In genomic region chr13:82749551-82749950, GRCh38 we compare ENCODE assay signal across 14 cellular contexts.
DNase-seq lines count a peak whose midpoint lies in the region; ATAC-seq and TF ChIP-seq lines count a peak whose summit lies in the region.
"Had no signal": no experiment of that assay in that cellular context is flagged by ENCODE, and none has a peak within 500 bp of the region (broad histone marks: within the 10 kb centered on the region; RNA-seq: fewer than 3 reads in every experiment).

No MANE protein-coding gene starts in this region.

- H3K4me3 ChIP-seq in PC-3 (ENCODE audit: low read length) = no peak overlapping the region
- H3K4me3 ChIP-seq: GM23338, K562 had no signal

- no peaks in the 10 kb centered on the region for H3K36me3 ChIP-seq in PC-3 (ENCODE audit: low read depth, low read length)

- intact Hi-C loops in PC-3 (cut with micrococcal nuclease) = loop anchor here (10.0 kb wide), 1 partner anchor 225 kb away; no protein-coding TSS in a partner anchor

- no peaks in the 10 kb centered on the region for H3K9me3 ChIP-seq in PC-3 (ENCODE audit: low read length)

- H3K4me1 ChIP-seq in PC-3 (ENCODE audit: insufficient read depth, low read length) = no peaks in the 10 kb centered on the region

- H3K4me2 ChIP-seq in PC-3 (ENCODE audit: low read length) = peak overlapping the region; percentile 8; the same call in 1 of the 2 replicates
- H3K4me2 ChIP-seq: GM23338 had no signal

- H3K9me2 ChIP-seq in PC-3 (replicated peaks; ENCODE audit: low read length) = no peaks in the 10 kb centered on the region

- H3K9ac ChIP-seq in PC-3 (ENCODE audit: low read length) = no peak overlapping the region

- H3F3A ChIP-seq in PC-3 (ENCODE audit: low read length, unreplicated experiment) = no peaks in the 10 kb centered on the region

- CTCF ChIA-PET in PC-3 (lab: Charles Lee) = no interaction called here

- ATAC-seq in PC-3 (peak; percentile 37), HG03135 (IDR thresholded peaks at IDR 0.05; ENCODE audit: unreplicated experiment) (no peak)
- ATAC-seq: CD8-positive, alpha-beta T cell; GM23338; K562 had no signal

- no peak for TF ChIP-seq CTCF in PC-3 (conservative IDR thresholded peaks at IDR 0.05; ENCODE audit: low read depth, low read length)

- DNase-seq in EH (ENCODE audit: low read depth) (peak; percentile 53), ELR (ENCODE audit: low read depth) (peak; percentile 36), PC-3 (peak; percentile 6), iris pigment epithelial cell (ENCODE audit: low read depth) (peak; percentile 36), H4 (ENCODE audit: low spot score) (no peak)
- DNase-seq in stimulated activated naive CD4-positive, alpha-beta T cell (lab: John Stamatoyannopoulos, UW) = no peak
- DNase-seq: CD8-positive, alpha-beta T cell; COR-L47; DMS153; DMS79 treated with DMSO at 0.1 percent for 48 hours; H9 had no signal

- no peaks in the 10 kb centered on the region for H4K20me1 ChIP-seq in PC-3 (ENCODE audit: low read length)

- H3K27ac ChIP-seq in PC-3 (ENCODE audit: low read length) = no peak overlapping the region

- POLR2A ChIA-PET in PC-3 (lab: Charles Lee; ENCODE audit: unreplicated experiment) = no interaction called here

- BruUV-seq in PC-3 (replicated peaks; lab: Mats Ljungman, UMichigan) = no TSS peak

- no peaks in the 10 kb centered on the region for H3K79me2 ChIP-seq in PC-3 (ENCODE audit: low read length)

- no peaks in the 10 kb centered on the region for H3K27me3 ChIP-seq in PC-3 (ENCODE audit: low read length)

- H2AFZ ChIP-seq in PC-3 (ENCODE audit: low read length) = 0 out of 2 replicates have a peak overlapping the region, but pooled peaks have one; percentile 33
- H2AFZ ChIP-seq: GM23338 had no signal

Comparison
In these comparisons a context has a peak if more than half of its experiments do, and no peak if none do; other contexts are left out.
1. DNase-seq: peak in EH (single experiment), ELR (single experiment), PC-3 (single experiment) and iris pigment epithelial cell (single experiment); none in H4 (single experiment) and stimulated activated naive CD4-positive, alpha-beta T cell (0 of 6).